Comparison of ENCODE assay signal across 9 cellular contexts in genomic region chr11:130428271-130428670, GRCh38. TPM values are rescaled to one million over a fixed set of nuclear protein-coding genes. Genes with fewer than 3 reads are reported as not detected.
DNase-seq lines count a peak whose midpoint lies in the region; ATAC-seq and TF ChIP-seq lines count a peak whose summit lies in the region.
"Had no signal": no experiment of that assay in that cellular context is flagged by ENCODE, and none has a peak within 500 bp of the region (broad histone marks: within the 10 kb centered on the region; RNA-seq: fewer than 3 reads in every experiment).

Gene ADAMTS8, minus strand, starts transcription at chr11:130428609. Its CDS starts 323 bp downstream, at chr11:130428286.

- no TSS peak for BruUV-seq in PC-3 (replicated peaks; lab: Mats Ljungman, UMichigan)

- no peak within 1 kb of the TSS for H2AK5ac ChIP-seq in trophoblast cell (ENCODE audit: low read length)

- H4K8ac ChIP-seq in trophoblast cell (ENCODE audit: low read depth, low read length): no peak within 1 kb of the TSS

- TF ChIP-seq CTCF in PC-3 (conservative IDR thresholded peaks at IDR 0.05; ENCODE audit: low read depth, low read length): no peak
- no peak for TF ChIP-seq CTCF in fibroblast of pulmonary artery (IDR thresholded peaks at IDR 0.05; ENCODE audit: low read length, missing control alignments)

- H3K4me1 ChIP-seq in PC-3 (ENCODE audit: insufficient read depth, low read length) (peaks cover 3% of the 10 kb centered on the region; the same call in 1 of the 2 replicates), trophoblast cell (ENCODE audit: control insufficient read depth in 1 of 2, insufficient read depth in 2 of 2, low read length in 2 of 2) (peaks cover 0 to 8% of the 10 kb centered on the region in 2 experiments)

- H3K9ac ChIP-seq in PC-3 (ENCODE audit: low read length) (no peak within 1 kb of the TSS), trophoblast cell (ENCODE audit: low read length) (no peak within 1 kb of the TSS)

- ATAC-seq in PC-3 (no peak; the same call in 1 of the 2 replicates), GM19397 (IDR thresholded peaks at IDR 0.05; ENCODE audit: unreplicated experiment) (no peak), HG03432 (IDR thresholded peaks at IDR 0.05; ENCODE audit: unreplicated experiment) (no peak), HG02588 (IDR thresholded peaks at IDR 0.05; ENCODE audit: unreplicated experiment) (no peak)

- no peak within 1 kb of the TSS for H2BK5ac ChIP-seq in trophoblast cell (ENCODE audit: low read depth, low read length, poor library complexity)

- intact Hi-C loops in PC-3 (cut with micrococcal nuclease): no loop called here

- H3K18ac ChIP-seq in trophoblast cell (ENCODE audit: low read length): no peak within 1 kb of the TSS

- no peak within 1 kb of the TSS for H2BK12ac ChIP-seq in trophoblast cell (ENCODE audit: low read length)

- peaks cover 63% of the 10 kb centered on the region for H3K27me3 ChIP-seq in PC-3 (ENCODE audit: low read length)
- peaks cover 40% of the 10 kb centered on the region for H3K27me3 ChIP-seq in trophoblast cell (ENCODE audit: insufficient read depth, low read length)

- H3F3A ChIP-seq in PC-3 (ENCODE audit: low read length, unreplicated experiment): no peaks in the 10 kb centered on the region

- H3K9me2 ChIP-seq in PC-3 (replicated peaks; ENCODE audit: low read length): no peaks in the 10 kb centered on the region

- no peak within 1 kb of the TSS for H3K4ac ChIP-seq in trophoblast cell (ENCODE audit: low read depth, low read length)

- no peaks in the 10 kb centered on the region for H3K9me3 ChIP-seq in PC-3 (ENCODE audit: low read length)
- H3K9me3 ChIP-seq in trophoblast cell (ENCODE audit: insufficient read depth, low read depth, low read length): peaks cover 3% of the 10 kb centered on the region

- POLR2A ChIA-PET in PC-3 (lab: Charles Lee; ENCODE audit: unreplicated experiment): no interaction called here

- DNase-seq in COR-L47 (lab: John Stamatoyannopoulos, UW) (peak; percentile 5), PC-3 (no peak), fibroblast of pulmonary artery (ENCODE audit: low read depth) (no peak), trophoblast cell (no peak), NCI-H1436 treated with DMSO at 0.1 percent for 48 hours (lab: John Stamatoyannopoulos, UW) (no peak)
- DNase-seq: NCI-H345 had no signal

- no peak within 1 kb of the TSS for H4K12ac ChIP-seq in trophoblast cell (ENCODE audit: low read depth, low read length)

- H2BK120ac ChIP-seq in trophoblast cell (ENCODE audit: insufficient read depth, low read length, poor library complexity): no peak within 1 kb of the TSS

- no peak within 1 kb of the TSS for H4K91ac ChIP-seq in trophoblast cell (ENCODE audit: low read depth, low read length)

- H3K4me3 ChIP-seq in PC-3 (ENCODE audit: low read length): peak within 1 kb of the TSS; percentile 49; the same call in 1 of the 2 replicates
- peak within 1 kb of the TSS; percentile 14 for H3K4me3 ChIP-seq in fibroblast of pulmonary artery (replicated peaks; ENCODE audit: low read depth, low read length)
- H3K4me3 ChIP-seq in trophoblast cell (ENCODE audit: low read depth, low read length): peak within 1 kb of the TSS; percentile 18

- no peaks in the 10 kb centered on the region for H4K20me1 ChIP-seq in PC-3 (ENCODE audit: low read length)

- H3K14ac ChIP-seq in trophoblast cell (ENCODE audit: low read length): no peak within 1 kb of the TSS

- H3K36me3 ChIP-seq in PC-3 (ENCODE audit: low read depth, low read length) (no peaks in the 10 kb centered on the region), trophoblast cell (ENCODE audit: control insufficient read depth in 1 of 2, insufficient read depth in 2 of 2, low read length in 2 of 2) (no peaks in the 10 kb centered on the region)

- no peaks in the 10 kb centered on the region for H3K79me2 ChIP-seq in PC-3 (ENCODE audit: low read length)
- H3K79me2 ChIP-seq in trophoblast cell (ENCODE audit: control insufficient read depth, insufficient read depth, low read length, poor library complexity): no peaks in the 10 kb centered on the region

- H3K23ac ChIP-seq in trophoblast cell (ENCODE audit: low read length): no peak within 1 kb of the TSS

- CTCF ChIA-PET in PC-3 (lab: Charles Lee): no interaction called here

- H3K79me1 ChIP-seq in trophoblast cell (ENCODE audit: low read length): no peaks in the 10 kb centered on the region

- WGBS in trophoblast cell (ENCODE audit: extremely low coverage, insufficient coverage, insufficient read length): no CpG with 5 or more reads among the region's 52 CpGs

- H3K27ac ChIP-seq in PC-3 (ENCODE audit: low read length): no peak within 1 kb of the TSS
- H3K27ac ChIP-seq in trophoblast cell (ENCODE audit: low read depth, low read length): no peak within 1 kb of the TSS

- 0 out of 2 replicates have a peak within 1 kb of the TSS, but pooled peaks have one; percentile 11 for H2AFZ ChIP-seq in PC-3 (ENCODE audit: low read length)
- no peak within 1 kb of the TSS for H2AFZ ChIP-seq in trophoblast cell (ENCODE audit: insufficient read depth, low read length, poor library complexity)

- H3K4me2 ChIP-seq in PC-3 (ENCODE audit: low read length) (peak within 1 kb of the TSS; percentile 68), trophoblast cell (ENCODE audit: low read length) (peak within 1 kb of the TSS; percentile 71)

RNA-seq across cellular contexts. Expression of gene ADAMTS8, which starts in this region (rescaled TPM):
- total RNA-seq in PC-3 (2014; rRNA removed): 0.12 TPM in 1 of 2 replicates, not detected in the other
- not detected in 2 replicates for polyA plus RNA-seq in trophoblast cell (2013)
